ENCODE assay signal across 14 cellular contexts in the genomic region with DNA sequence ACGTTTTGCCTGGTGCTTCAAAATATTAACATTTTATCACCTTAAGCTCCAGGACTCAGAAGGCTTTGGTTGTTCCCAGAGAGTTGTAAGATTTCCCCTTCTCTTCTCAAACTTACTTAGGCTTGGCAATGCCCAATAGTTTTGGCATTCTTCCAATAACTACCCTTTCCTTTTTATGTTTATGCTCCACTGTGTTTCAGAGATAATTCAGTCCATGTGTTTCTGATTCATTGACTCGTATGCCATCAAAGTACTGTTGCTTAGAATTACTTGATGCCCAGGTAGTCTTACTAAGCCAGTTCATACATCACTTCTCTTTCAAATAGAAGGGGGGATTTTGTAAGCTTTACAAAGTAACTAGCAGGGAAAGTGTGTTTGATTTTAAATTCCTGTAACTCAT.
"Had no signal": no experiment of that assay in that cellular context is flagged by ENCODE, and none has a peak within 500 bp of the region (broad histone marks: within the 10 kb centered on the region; RNA-seq: fewer than 3 reads in every experiment).

No MANE protein-coding gene starts in this region.

- ATAC-seq: activated naive CD8-positive, alpha-beta T cell treated with anti-CD3 and anti-CD28 coated beads, Interleukin-2, amount 50 U/mL, for 24 hours; left cardiac atrium; lower lobe of right lung; right cardiac atrium; stimulated activated effector memory CD8-positive, alpha-beta T cell treated with anti-CD3 and anti-CD28 coated beads, Interleukin-12 subunit alpha, Interleukin-12 subunit beta, amount 100 ng/mL, for 72 hours; WTC11 had no signal

- H3K27me3 ChIP-seq: cardiac muscle cell, thyroid gland, uterus had no signal

- H3K9me3 Mint-ChIP-seq: activated naive CD8-positive, alpha-beta T cell treated with anti-CD3 and anti-CD28 coated beads, Interleukin-2, amount 50 U/mL, for 24 hours; mesothelial cell of epicardium; WTC11 had no signal

- H3K4me3 Mint-ChIP-seq: activated naive CD8-positive, alpha-beta T cell treated with anti-CD3 and anti-CD28 coated beads, Interleukin-2, amount 50 U/mL, for 24 hours; mesothelial cell of epicardium; stimulated activated effector memory CD8-positive, alpha-beta T cell treated with anti-CD3 and anti-CD28 coated beads, Interleukin-12 subunit alpha, Interleukin-12 subunit beta, amount 100 ng/mL, for 72 hours; WTC11 had no signal

- H3K27ac Mint-ChIP-seq: activated naive CD8-positive, alpha-beta T cell treated with anti-CD3 and anti-CD28 coated beads, Interleukin-2, amount 50 U/mL, for 24 hours; mesothelial cell of epicardium; stimulated activated effector memory CD8-positive, alpha-beta T cell treated with anti-CD3 and anti-CD28 coated beads, Interleukin-12 subunit alpha, Interleukin-12 subunit beta, amount 100 ng/mL, for 72 hours; WTC11 had no signal

- H3K36me3 Mint-ChIP-seq: mesothelial cell of epicardium; stimulated activated effector memory CD8-positive, alpha-beta T cell treated with anti-CD3 and anti-CD28 coated beads, Interleukin-12 subunit alpha, Interleukin-12 subunit beta, amount 100 ng/mL, for 72 hours; WTC11 had no signal

- H3K4me1 Mint-ChIP-seq: activated naive CD8-positive, alpha-beta T cell treated with anti-CD3 and anti-CD28 coated beads, Interleukin-2, amount 50 U/mL, for 24 hours; stimulated activated effector memory CD8-positive, alpha-beta T cell treated with anti-CD3 and anti-CD28 coated beads, Interleukin-12 subunit alpha, Interleukin-12 subunit beta, amount 100 ng/mL, for 72 hours had no signal

- H3K4me3 ChIP-seq: cardiac muscle cell, lower lobe of right lung, smooth muscle cell, thyroid gland, uterus had no signal

- H3K27ac ChIP-seq: cardiac muscle cell, lower lobe of right lung, thyroid gland, uterus had no signal

- H3K4me2 ChIP-seq: smooth muscle cell had no signal

- H3K27me3 Mint-ChIP-seq: activated naive CD8-positive, alpha-beta T cell treated with anti-CD3 and anti-CD28 coated beads, Interleukin-2, amount 50 U/mL, for 24 hours had no signal

- DNase-seq: activated CD4-positive, alpha-beta T cell treated with anti-CD3 and anti-CD28 coated beads for 48 hours; activated naive CD4-positive, alpha-beta T cell treated with Interleukin-2 at 50 U/mL for 16 hours; activated naive CD8-positive, alpha-beta T cell treated with anti-CD3 and anti-CD28 coated beads, Interleukin-2, amount 50 U/mL, for 24 hours; hypothalamus; left cardiac atrium; lower lobe of right lung; right cardiac atrium; thyroid gland; uterus had no signal

- H3K9me3 ChIP-seq: lower lobe of right lung, thyroid gland, uterus had no signal

- H3K36me3 ChIP-seq: cardiac muscle cell, lower lobe of right lung, thyroid gland, uterus had no signal

- H3K4me1 ChIP-seq: lower lobe of right lung, thyroid gland, uterus had no signal
